In the genomic region with DNA sequence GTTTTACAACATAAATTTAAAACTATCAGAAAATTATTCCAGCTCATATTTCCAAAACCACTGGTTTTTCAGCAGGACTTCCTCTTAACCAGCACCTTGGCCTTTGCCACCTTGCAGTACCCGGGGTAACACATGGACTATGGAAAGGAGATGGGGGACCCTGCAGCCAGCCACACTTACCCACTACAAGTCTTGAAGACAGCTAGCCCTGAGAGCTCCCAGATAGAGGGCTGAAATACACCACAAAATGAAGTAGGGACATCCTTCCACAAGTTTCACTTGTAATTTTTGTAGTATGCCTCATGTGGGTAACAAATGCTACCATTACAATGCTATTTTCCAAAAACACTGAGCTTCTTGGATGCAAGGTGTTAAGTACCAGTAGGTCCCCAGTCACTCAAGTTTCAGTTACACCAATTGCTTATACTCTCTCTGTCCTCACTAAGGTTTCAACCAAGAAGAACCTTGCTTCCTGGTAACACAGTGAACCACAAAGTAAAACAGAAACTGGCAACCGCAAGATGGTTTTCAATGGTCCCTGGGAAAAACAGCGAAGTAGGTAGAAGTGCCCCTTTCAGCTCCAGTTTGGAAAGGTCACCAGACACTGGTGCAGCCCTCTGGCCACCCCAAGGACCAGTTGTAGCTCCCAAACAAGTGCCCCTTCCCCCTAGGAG, we compare ENCODE assay signal across 9 cellular contexts.
DNase-seq lines count a peak whose midpoint lies in the region; ATAC-seq and TF ChIP-seq lines count a peak whose summit lies in the region.
"Had no signal": no experiment of that assay in that cellular context is flagged by ENCODE, and none has a peak within 500 bp of the region (broad histone marks: within the 10 kb centered on the region; RNA-seq: fewer than 3 reads in every experiment).

No MANE protein-coding gene starts in this region.

- ATAC-seq in activated T-cell treated with anti-CD3 and anti-CD28 coated beads, Interleukin-2, amount 50 U/mL, for 72 hours (replicated peaks in 1 of 2): peak; percentile 37 to 42
- ATAC-seq in HG02642 (IDR thresholded peaks at IDR 0.05; ENCODE audit: poor library complexity, unreplicated experiment): peak; percentile 42

- POLR2A ChIA-PET in OCI-LY7 (lab: Charles Lee): interaction anchor here (0.5 to 2.2 kb wide), 11 partner anchors 9 to 115 kb away, joined by 3 to 11 read pairs (median 3); no protein-coding TSS in a partner anchor

- no peaks in the 10 kb centered on the region for H3K9me3 Mint-ChIP-seq in activated T-cell treated with anti-CD3 and anti-CD28 coated beads, Interleukin-2, amount 50 U/mL, for 72 hours

- peak overlapping the region; percentile 35 to 48 for H3K4me3 Mint-ChIP-seq in activated T-cell treated with anti-CD3 and anti-CD28 coated beads, Interleukin-2, amount 50 U/mL, for 72 hours

- no peak for TF ChIP-seq CTCF in OCI-LY7 (conservative IDR thresholded peaks at IDR 0.05; ENCODE audit: low read length)
- TF ChIP-seq CTCF in ascending aorta (IDR thresholded peaks at IDR 0.05): no peak

- H3K27me3 ChIP-seq in ascending aorta: no peaks in the 10 kb centered on the region

- peaks cover 6% of the 10 kb centered on the region for H3K27me3 Mint-ChIP-seq in activated T-cell treated with anti-CD3 and anti-CD28 coated beads, Interleukin-2, amount 50 U/mL, for 72 hours (ENCODE audit: low read depth)

- H3K79me2 ChIP-seq in OCI-LY7 (ENCODE audit: insufficient read depth, low read depth, low read length): no peaks in the 10 kb centered on the region

- CTCF ChIA-PET in OCI-LY7 (lab: Charles Lee; ENCODE audit: unreplicated experiment): interaction anchor here (0.6 kb wide), 1 partner anchor 64 kb away, joined by 3 read pairs; no protein-coding TSS in a partner anchor

- H3K9me3 ChIP-seq in OCI-LY7 (ENCODE audit: low read length) (no peaks in the 10 kb centered on the region), ascending aorta (no peaks in the 10 kb centered on the region)

- H3K27ac ChIP-seq in OCI-LY7 (ENCODE audit: low read depth, low read length, poor library complexity, severe bottlenecking): no peak overlapping the region
- H3K27ac ChIP-seq in ascending aorta: no peak overlapping the region

- no peak overlapping the region for H2AFZ ChIP-seq in OCI-LY7 (ENCODE audit: low read length)

- H3K36me3 ChIP-seq in OCI-LY7 (ENCODE audit: insufficient read depth, low read length): no peaks in the 10 kb centered on the region
- no peaks in the 10 kb centered on the region for H3K36me3 ChIP-seq in ascending aorta

- H3K36me3 Mint-ChIP-seq in activated T-cell treated with anti-CD3 and anti-CD28 coated beads, Interleukin-2, amount 50 U/mL, for 72 hours (ENCODE audit: insufficient read depth in 2 of 2): peaks cover 4% of the 10 kb centered on the region in 2 donors

- peak; percentile 22 to 32 for DNase-seq in activated T-cell treated with anti-CD3 and anti-CD28 coated beads, Interleukin-2, amount 50 U/mL, for 72 hours
- DNase-seq in activated T-cell treated with anti-CD3 and anti-CD28 coated beads, Interleukin-2, amount 50 U/mL, for 48 hours: no peak
- DNase-seq in OCI-LY7 (ENCODE audit: low spot score) (peak; percentile 19), ascending aorta (ENCODE audit: low spot score in 2 of 2) (no peak), COLO829 (ENCODE audit: low spot score) (no peak), superior temporal gyrus (ENCODE audit: extremely low spot score) (no peak)
- DNase-seq in stimulated activated CD8-positive, alpha-beta memory T cell treated with anti-CD3 and anti-CD28 coated beads, Interleukin-4, amount 100 ng/mL, for 48 hours: peak; percentile 42
- DNase-seq: midbrain had no signal

- intact Hi-C loops in OCI-LY7 (cut with micrococcal nuclease; ENCODE audit: unreplicated experiment): no loop called here
- intact Hi-C loops in ascending aorta (cut with DNase I): no loop called here

- no TSS peak for BruUV-seq in OCI-LY7 (replicated peaks; lab: Mats Ljungman, UMichigan)

- H3K4me1 Mint-ChIP-seq in activated T-cell treated with anti-CD3 and anti-CD28 coated beads, Interleukin-2, amount 50 U/mL, for 72 hours (ENCODE audit: low read depth): peaks cover 70% of the 10 kb centered on the region

- 0 out of 2 replicates have a peak, but pooled peaks cover 3% of the 10 kb centered on the region for H3K9me2 ChIP-seq in OCI-LY7 (ENCODE audit: insufficient read depth, low read length)

- no peak overlapping the region for H3K4me2 ChIP-seq in OCI-LY7 (ENCODE audit: low read length)

- H4K20me1 ChIP-seq in OCI-LY7 (ENCODE audit: insufficient read depth, low read length): no peaks in the 10 kb centered on the region

- H3K4me3 ChIP-seq in OCI-LY7 (ENCODE audit: low read depth, low read length, poor library complexity, severe bottlenecking): no peak overlapping the region
- no peak overlapping the region for H3K4me3 ChIP-seq in ascending aorta

- H3K4me1 ChIP-seq in OCI-LY7 (ENCODE audit: insufficient read depth, low read length, poor library complexity, severe bottlenecking) (peaks cover 5% of the 10 kb centered on the region), ascending aorta (peaks cover 0 to 4% of the 10 kb centered on the region in 2 donors)

- no peak overlapping the region for H3K27ac Mint-ChIP-seq in activated T-cell treated with anti-CD3 and anti-CD28 coated beads, Interleukin-2, amount 50 U/mL, for 72 hours

Comparison
In these comparisons a context has a peak if more than half of its experiments do, and no peak if none do; other contexts are left out.
1. DNase-seq: peak in activated T-cell treated with anti-CD3 and anti-CD28 coated beads, Interleukin-2, amount 50 U/mL, for 72 hours (2 of 2), OCI-LY7 (single experiment) and stimulated activated CD8-positive, alpha-beta memory T cell treated with anti-CD3 and anti-CD28 coated beads, Interleukin-4, amount 100 ng/mL, for 48 hours (single experiment); none in activated T-cell treated with anti-CD3 and anti-CD28 coated beads, Interleukin-2, amount 50 U/mL, for 48 hours (0 of 2), ascending aorta (0 of 2), COLO829 (single experiment) and superior temporal gyrus (single experiment).